ENCODE assay signal across 21 cellular contexts in the genomic region with DNA sequence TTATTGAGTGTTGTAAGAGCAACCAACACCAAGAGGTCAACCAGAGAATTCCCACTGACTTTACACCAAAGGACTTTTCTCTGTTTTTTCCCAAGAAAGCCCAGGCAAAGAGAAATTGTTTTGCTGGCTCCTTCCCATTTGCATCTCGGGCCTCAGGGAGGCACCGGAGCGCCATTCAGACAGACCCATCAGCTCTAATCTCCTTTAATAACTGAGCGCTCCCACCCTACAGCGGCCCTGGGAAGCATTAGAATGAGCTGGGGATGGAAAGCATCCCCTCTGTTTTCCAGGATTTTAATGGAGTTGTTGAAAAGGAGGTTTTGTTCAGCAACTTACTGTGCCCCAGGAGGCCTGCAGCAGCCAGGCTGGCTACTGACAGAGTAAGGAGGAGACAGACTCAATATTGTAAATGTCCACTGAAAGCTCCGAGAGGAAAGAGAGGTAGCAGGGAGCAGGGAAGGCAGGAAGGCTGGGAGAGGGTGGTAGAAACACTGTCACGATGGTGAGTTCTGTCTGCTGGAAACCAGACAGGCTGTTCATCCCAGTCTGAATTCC.
"Had no signal": no experiment of that assay in that cellular context is flagged by ENCODE, and none has a peak within 500 bp of the region (broad histone marks: within the 10 kb centered on the region; RNA-seq: fewer than 3 reads in every experiment).

No MANE protein-coding gene starts in this region.

- DNase-seq: activated CD4-positive, alpha-beta T cell treated with anti-CD3 and anti-CD28 coated beads, Interleukin-2, amount 10 ng/mL, durations not matched to agents 7 days and 5 days; activated CD8-positive, alpha-beta memory T cell treated with anti-CD3 and anti-CD28 coated beads, Interleukin-2, amount 50 U/mL, for 4 hours; activated naive CD4-positive, alpha-beta T cell treated with anti-CD3 and anti-CD28 coated beads for 36 hours; activated T-cell treated with anti-CD3 and anti-CD28 coated beads, Interleukin-2, amount 50 U/mL, for 4 hours; aorta; brain microvascular endothelial cell; central memory CD4-positive, alpha-beta T cell; effector CD4-positive, alpha-beta T cell; esophagus squamous epithelium; left lung; midbrain; ovary; sigmoid colon; stimulated activated CD4-positive, alpha-beta T cell treated with anti-CD3 and anti-CD28 coated beads, Interleukin-4, amount 100 ng/mL, for 24 hours; T1000; upper lobe of left lung had no signal

- H3K36me3 Mint-ChIP-seq: stimulated activated effector memory CD8-positive, alpha-beta T cell treated with anti-CD3 and anti-CD28 coated beads, Interleukin-12 subunit alpha, Interleukin-12 subunit beta, amount 100 ng/mL, for 72 hours had no signal

- H3K27me3 Mint-ChIP-seq: activated CD4-positive, alpha-beta T cell treated with anti-CD3 and anti-CD28 coated beads, Interleukin-2, amount 10 ng/mL, durations not matched to agents 7 days and 5 days had no signal

- H3K4me3 ChIP-seq: esophagus squamous epithelium, left lung, ovary, sigmoid colon, SK-N-MC, thoracic aorta, upper lobe of left lung had no signal

- ATAC-seq: activated CD4-positive, CD25-positive, alpha-beta regulatory T cell treated with anti-CD3 and anti-CD28 coated beads, Interleukin-2, amount 50 U/mL, for 24 hours; activated T-cell treated with anti-CD3 and anti-CD28 coated beads, Interleukin-2, amount 50 U/mL, for 4 hours; left lung; stimulated activated effector memory CD8-positive, alpha-beta T cell treated with anti-CD3 and anti-CD28 coated beads, Interleukin-12 subunit alpha, Interleukin-12 subunit beta, amount 100 ng/mL, for 72 hours had no signal

- H3K4me3 Mint-ChIP-seq: activated CD4-positive, alpha-beta T cell treated with anti-CD3 and anti-CD28 coated beads, Interleukin-2, amount 10 ng/mL, durations not matched to agents 7 days and 5 days; activated naive CD4-positive, alpha-beta T cell treated with anti-CD3 and anti-CD28 coated beads for 36 hours; activated T-cell treated with anti-CD3 and anti-CD28 coated beads, Interleukin-2, amount 50 U/mL, for 4 hours; neural crest cell; stimulated activated effector memory CD8-positive, alpha-beta T cell treated with anti-CD3 and anti-CD28 coated beads, Interleukin-12 subunit alpha, Interleukin-12 subunit beta, amount 100 ng/mL, for 72 hours had no signal

- H3K9me3 Mint-ChIP-seq: activated CD4-positive, alpha-beta T cell treated with anti-CD3 and anti-CD28 coated beads, Interleukin-2, amount 10 ng/mL, durations not matched to agents 7 days and 5 days; activated naive CD4-positive, alpha-beta T cell treated with anti-CD3 and anti-CD28 coated beads for 36 hours; neural crest cell; stimulated activated effector memory CD8-positive, alpha-beta T cell treated with anti-CD3 and anti-CD28 coated beads, Interleukin-12 subunit alpha, Interleukin-12 subunit beta, amount 100 ng/mL, for 72 hours had no signal

- H3K27ac Mint-ChIP-seq: activated CD4-positive, alpha-beta T cell treated with anti-CD3 and anti-CD28 coated beads, Interleukin-2, amount 10 ng/mL, durations not matched to agents 7 days and 5 days; activated naive CD4-positive, alpha-beta T cell treated with anti-CD3 and anti-CD28 coated beads for 36 hours; stimulated activated effector memory CD8-positive, alpha-beta T cell treated with anti-CD3 and anti-CD28 coated beads, Interleukin-12 subunit alpha, Interleukin-12 subunit beta, amount 100 ng/mL, for 72 hours had no signal

- H3K36me3 ChIP-seq: brain microvascular endothelial cell, esophagus squamous epithelium, left lung, ovary, sigmoid colon, thoracic aorta, upper lobe of left lung had no signal

- H3K4me1 Mint-ChIP-seq: activated CD4-positive, alpha-beta T cell treated with anti-CD3 and anti-CD28 coated beads, Interleukin-2, amount 10 ng/mL, durations not matched to agents 7 days and 5 days; stimulated activated effector memory CD8-positive, alpha-beta T cell treated with anti-CD3 and anti-CD28 coated beads, Interleukin-12 subunit alpha, Interleukin-12 subunit beta, amount 100 ng/mL, for 72 hours had no signal

- H3K27me3 ChIP-seq: brain microvascular endothelial cell, ovary, upper lobe of left lung had no signal
